Comparison of ENCODE assay signal across 10 cellular contexts in genomic region chr1:3695326-3696217, GRCh38. TPM values are rescaled to one million over a fixed set of nuclear protein-coding genes. Genes with fewer than 3 reads are reported as not detected.
A peak's percentile ranks its signal among the peaks of the same experiment; 100 is the strongest.
DNase-seq lines count a peak whose midpoint lies in the region; ATAC-seq, FAIRE-seq and TF ChIP-seq lines count a peak whose summit lies in the region.
"Had no signal": no experiment of that assay in that cellular context is flagged by ENCODE, and none has a peak within 500 bp of the region (broad histone marks: within the 10 kb centered on the region; RNA-seq: fewer than 3 reads in every experiment).

No MANE protein-coding gene starts in this region.

- TF ChIP-seq POLR2A in spleen (IDR thresholded peaks at IDR 0.05): no peak

- H4K20me1 ChIP-seq in PC-3 (ENCODE audit: low read length) (no peaks in the 10 kb centered on the region), astrocyte (ENCODE audit: insufficient read depth, low read length) (no peaks in the 10 kb centered on the region), hepatocyte (ENCODE audit: insufficient read depth, poor library complexity, severe bottlenecking) (no peaks in the 10 kb centered on the region)

- H3K4me3 ChIP-seq in PC-3 (ENCODE audit: low read length): peak overlapping the region; percentile 15; the same call in 1 of the 2 replicates
- H3K4me3 ChIP-seq in astrocyte (ENCODE audit: insufficient read depth, low read depth, low read length): no peak overlapping the region
- H3K4me3 ChIP-seq in hepatocyte: no peak overlapping the region
- peak overlapping the region in 1 of 8 donors; percentile 34 for H3K4me3 ChIP-seq in spleen

- H3K4me3 Mint-ChIP-seq in astrocyte (ENCODE audit: unreplicated experiment): no peak overlapping the region

- POLR2A ChIA-PET in PC-3 (lab: Charles Lee; ENCODE audit: unreplicated experiment): no interaction called here

- CTCF ChIA-PET in PC-3 (lab: Charles Lee): interaction anchor here (1.0 to 1.8 kb wide), 2 partner anchors 29 to 52 kb away, joined by 3 to 15 read pairs; no protein-coding TSS in a partner anchor

- peaks cover 2% of the 10 kb centered on the region for H3K4me1 Mint-ChIP-seq in astrocyte (ENCODE audit: low read depth, unreplicated experiment)

- H3K9me3 ChIP-seq in PC-3 (ENCODE audit: low read length) (no peaks in the 10 kb centered on the region), astrocyte (ENCODE audit: insufficient read depth, low read depth, low read length) (no peaks in the 10 kb centered on the region), hepatocyte (ENCODE audit: low read depth) (no peaks in the 10 kb centered on the region), spleen (no peaks in the 10 kb centered on the region)

- H3K27ac Mint-ChIP-seq in astrocyte (ENCODE audit: unreplicated experiment): no peak overlapping the region

- H3K27ac ChIP-seq in PC-3 (ENCODE audit: low read length): no peak overlapping the region
- no peak overlapping the region for H3K27ac ChIP-seq in astrocyte (ENCODE audit: low read depth, low read length)
- no peak overlapping the region for H3K27ac ChIP-seq in hepatocyte
- H3K27ac ChIP-seq in spleen: no peak overlapping the region

- H3K27me3 ChIP-seq in PC-3 (ENCODE audit: low read length) (peaks cover 38% of the 10 kb centered on the region), astrocyte (ENCODE audit: insufficient read depth, low read length) (peaks cover 15% of the 10 kb centered on the region), hepatocyte (no peaks in the 10 kb centered on the region), spleen (replicated peaks in 1 of 7) (peaks cover 0 to 72% (median 0%) of the 10 kb centered on the region in 7 donors)

- H3K9ac ChIP-seq in PC-3 (ENCODE audit: low read length): no peak overlapping the region
- H3K9ac ChIP-seq in astrocyte (ENCODE audit: low read length): no peak overlapping the region

- TF ChIP-seq CTCF in PC-3 (conservative IDR thresholded peaks at IDR 0.05; ENCODE audit: low read depth, low read length) (peak; percentile 93), astrocyte (IDR thresholded peaks at IDR 0.05; ENCODE audit: insufficient read depth, low read depth, low read length) (peak; percentile 36), hepatocyte (IDR thresholded peaks at IDR 0.05; ENCODE audit: poor library complexity) (peak; percentile 65), spleen (IDR thresholded peaks at IDR 0.05 in 8 of 11, conservative IDR thresholded peaks at IDR 0.05 in 3 of 11) (peak; percentile 57 to 88 (median 77))

- H3K36me3 ChIP-seq in PC-3 (ENCODE audit: low read depth, low read length) (no peaks in the 10 kb centered on the region), astrocyte (ENCODE audit: insufficient read depth, low read length) (no peaks in the 10 kb centered on the region), hepatocyte (replicated peaks; ENCODE audit: insufficient read depth, low read depth) (no peaks in the 10 kb centered on the region), spleen (no peaks in the 10 kb centered on the region)

- intact Hi-C loops in PC-3 (cut with micrococcal nuclease): loop anchor here (1.0 kb wide), 2 partner anchors 29 to 106 kb away; no protein-coding TSS in a partner anchor
- intact Hi-C loops in spleen (cut with DNase I; ENCODE audit: low total_unique reads): no loop called here

- H3K27me3 Mint-ChIP-seq in astrocyte (ENCODE audit: low read depth, unreplicated experiment): peaks cover 51% of the 10 kb centered on the region

- no peaks in the 10 kb centered on the region for H3F3A ChIP-seq in PC-3 (ENCODE audit: low read length, unreplicated experiment)

- FAIRE-seq in astrocyte (lab: Jason Lieb, UNC): no peak

- no TSS peak for BruUV-seq in PC-3 (replicated peaks; lab: Mats Ljungman, UMichigan)

- H3K36me3 Mint-ChIP-seq in astrocyte (ENCODE audit: low read depth, unreplicated experiment): no peaks in the 10 kb centered on the region

- H3K9me2 ChIP-seq in PC-3 (replicated peaks; ENCODE audit: low read length): no peaks in the 10 kb centered on the region
- H3K9me2 ChIP-seq in hepatocyte (replicated peaks; ENCODE audit: insufficient read depth): no peaks in the 10 kb centered on the region

- no peaks in the 10 kb centered on the region for H3K4me1 ChIP-seq in PC-3 (ENCODE audit: insufficient read depth, low read length)
- no peaks in the 10 kb centered on the region for H3K4me1 ChIP-seq in astrocyte (ENCODE audit: insufficient read depth, low read length)
- H3K4me1 ChIP-seq in hepatocyte (ENCODE audit: insufficient read depth): no peaks in the 10 kb centered on the region
- peaks cover 0 to 11% (median 6%) of the 10 kb centered on the region in 6 donors for H3K4me1 ChIP-seq in spleen

- H3K79me2 ChIP-seq in PC-3 (ENCODE audit: low read length) (no peaks in the 10 kb centered on the region), astrocyte (ENCODE audit: insufficient read depth, low read length) (no peaks in the 10 kb centered on the region), hepatocyte (no peaks in the 10 kb centered on the region)

- peak; percentile 94 for ATAC-seq in PC-3

- H3K4me2 ChIP-seq in PC-3 (ENCODE audit: low read length) (peak overlapping the region; percentile 30), astrocyte (ENCODE audit: low read length) (peak overlapping the region; percentile 60), hepatocyte (peak overlapping the region; percentile 66)

- H2AFZ ChIP-seq in PC-3 (ENCODE audit: low read length) (peak overlapping the region; percentile 34), astrocyte (ENCODE audit: low read depth, low read length) (peak overlapping the region; percentile 28), hepatocyte (no peak overlapping the region)

- peak; percentile 20 for DNase-seq in SKM-1 treated with dmso at 0.1 percent for 144 hours (lab: John Stamatoyannopoulos, UW; ENCODE audit: unreplicated experiment)
- no peak for DNase-seq in SKM-1 (lab: John Stamatoyannopoulos, UW; ENCODE audit: unreplicated experiment)
- DNase-seq in PC-3: peak; percentile 71
- DNase-seq in astrocyte (ENCODE audit: low read depth): no peak
- DNase-seq in hepatocyte (ENCODE audit: low spot score): peak; percentile 78
- peak; percentile 87 for DNase-seq in spleen
- no peak for DNase-seq in NOMO-1 treated with dmso at 0.1 percent for 144 hours (lab: John Stamatoyannopoulos, UW; ENCODE audit: unreplicated experiment)
- DNase-seq in DMS79 treated with DMSO at 0.1 percent for 48 hours (lab: John Stamatoyannopoulos, UW): no peak

- WGBS in hepatocyte (ENCODE audit: low lambda C conversion rate, missing lambda C conversion rate): 45% methylated on average over 32 of the region's 33 CpGs
- WGBS in spleen, 5 donors: 34 to 44% (median 40%) methylated on average over 22 to 33 of the region's 33 CpGs

- H3K9me3 Mint-ChIP-seq in astrocyte (ENCODE audit: unreplicated experiment): no peaks in the 10 kb centered on the region

RNA-seq across cellular contexts. Expression of gene TP73, which starts 43.3 kb away (rescaled TPM):
- total RNA-seq in PC-3 (2014; rRNA removed): 2.5 and 2.6 TPM in 2 replicates
- 0.18 TPM in 1 of 2 replicates, not detected in the other for total RNA-seq in astrocyte
- 0.16 and 0.47 TPM in 2 replicates for total RNA-seq in hepatocyte
- polyA plus RNA-seq in hepatocyte: 0.27 and 1.4 TPM in 2 replicates
- total RNA-seq in spleen: 1 to 10 TPM in 5 of 7 donors, under 1 TPM in 2; 0.63 to 4.3 (median 1.6) TPM
- polyA plus RNA-seq in spleen: under 1 TPM; 0.11 to 0.48 (median 0.21) TPM

RNA-seq across cellular contexts. Expression of gene WRAP73, which starts 45.7 kb away (rescaled TPM):
- total RNA-seq in PC-3 (2014; rRNA removed): 57.2 and 67.8 TPM in 2 replicates
- total RNA-seq in astrocyte: 15.5 and 15.6 TPM in 2 replicates
- 14.3 and 14.7 TPM in 2 replicates for total RNA-seq in hepatocyte
- 23.5 and 28.8 TPM in 2 replicates for polyA plus RNA-seq in hepatocyte
- 10 to 100 TPM; 21.0 to 28.0 (median 26.4) TPM for total RNA-seq in spleen
- 10 to 100 TPM; 20.1 to 28.3 (median 24.2) TPM for polyA plus RNA-seq in spleen

RNA-seq across cellular contexts. Expression of gene CCDC27, which starts 56.7 kb away (rescaled TPM):
- not detected in 2 replicates for total RNA-seq in PC-3 (2014; rRNA removed)
- total RNA-seq in astrocyte: not detected in 2 replicates
- 0.17 and 0.72 TPM in 2 replicates for total RNA-seq in hepatocyte
- 0.59 and 0.73 TPM in 2 replicates for polyA plus RNA-seq in hepatocyte
- not detected for total RNA-seq in spleen
- not detected for polyA plus RNA-seq in spleen
- total RNA-seq: urinary bladder had no signal
- polyA plus RNA-seq: adipose tissue, urinary bladder had no signal

Comparison
In these comparisons a context has a peak if more than half of its experiments do, and no peak if none do; other contexts are left out.
1. DNase-seq: peak in SKM-1 treated with dmso at 0.1 percent for 144 hours (single experiment), PC-3 (single experiment), hepatocyte (single experiment) and spleen (single experiment); none in SKM-1 (single experiment), astrocyte (single experiment), NOMO-1 treated with dmso at 0.1 percent for 144 hours (single experiment) and DMS79 treated with DMSO at 0.1 percent for 48 hours (single experiment).
2. CTCF ChIP-seq: peak in every context shown above with its lines; median percentile 93 in PC-3; 77 in spleen; 65 in hepatocyte; 36 in astrocyte.
3. Peak in every context shown above with its lines, with median percentiles within 50 percentile points of each other: H3K4me2 ChIP-seq.